ENCODE assay signal across 26 cellular contexts in genomic region chr22:21964234-21964633, GRCh38.
"Had no signal": no experiment of that assay in that cellular context is flagged by ENCODE, and none has a peak within 500 bp of the region (broad histone marks: within the 10 kb centered on the region; RNA-seq: fewer than 3 reads in every experiment).

No MANE protein-coding gene starts in this region.

- H3K79me2 ChIP-seq: parathyroid adenoma had no signal

- H3K27me3 ChIP-seq: neural progenitor cell, neutrophil, ovary, right lobe of liver, sigmoid colon, stomach, thyroid gland, tibial nerve, upper lobe of left lung, uterus had no signal

- H3K36me3 ChIP-seq: neural progenitor cell, ovary, uterus had no signal

- FAIRE-seq: small intestine had no signal

- H3K9me3 ChIP-seq: neutrophil, ovary, psoas muscle, right lobe of liver, sigmoid colon, stomach, thoracic aorta, thyroid gland, tibial nerve, upper lobe of left lung, uterus had no signal

- ATAC-seq: naive thymus-derived CD4-positive, alpha-beta T cell; natural killer cell; psoas muscle; right cardiac atrium; right lobe of liver; stimulated activated effector memory CD8-positive, alpha-beta T cell treated with anti-CD3 and anti-CD28 coated beads, Interleukin-12 subunit alpha, Interleukin-12 subunit beta, amount 100 ng/mL, for 72 hours; stimulated activated naive B cell treated with anti-CD40 and anti-IgM and Interleukin-4, amounts not matched to agents 10 μg/mL and 1 μg/mL and 100 μg/mL, for 72 hours had no signal

- DNase-seq: naive thymus-derived CD4-positive, alpha-beta T cell; natural killer cell; nucleus accumbens; ovary; psoas muscle; sigmoid colon; small intestine; stimulated activated CD4-positive, alpha-beta T cell treated with anti-CD3 and anti-CD28 coated beads, Interleukin-15, amount 100 ng/mL, for 24 hours; stimulated activated CD4-positive, alpha-beta T cell treated with anti-CD3 and anti-CD28 coated beads, Interleukin-2, amount 100 ng/mL, for 24 hours; stimulated activated CD4-positive, alpha-beta T cell treated with anti-CD3 and anti-CD28 coated beads, Interleukin-2, amount 100 ng/mL, for 48 hours; stimulated activated CD4-positive, alpha-beta T cell treated with anti-CD3 and anti-CD28 coated beads, Interleukin-4, amount 100 ng/mL, for 24 hours; stimulated activated naive B cell treated with anti-CD40 and anti-IgM and Interleukin-4, amounts not matched to agents 10 μg/mL and 1 μg/mL and 100 μg/mL, for 72 hours; stimulated activated naive CD4-positive, alpha-beta T cell treated with Interleukin-2 at 50 U/mL for 16 hours; stomach; thyroid gland; trophoblast cell; uterus had no signal

- H3K4me2 ChIP-seq: neural progenitor cell had no signal

- H2AFZ ChIP-seq: neural progenitor cell, parathyroid adenoma had no signal

- H3K4me3 ChIP-seq: neural progenitor cell, ovary, psoas muscle, right lobe of liver, sigmoid colon, stomach, thoracic aorta, thyroid gland, tibial nerve, upper lobe of left lung, uterus had no signal

- H3K27ac ChIP-seq: neural progenitor cell, neutrophil, ovary, parathyroid adenoma, psoas muscle, right lobe of liver, sigmoid colon, stomach, thoracic aorta, thyroid gland, upper lobe of left lung, uterus had no signal

- H3K4me1 ChIP-seq: neural progenitor cell, parathyroid adenoma, right lobe of liver, sigmoid colon, thyroid gland, tibial nerve, upper lobe of left lung, uterus had no signal

- H3K9ac ChIP-seq: neural progenitor cell, parathyroid adenoma had no signal
